In the genomic region with DNA sequence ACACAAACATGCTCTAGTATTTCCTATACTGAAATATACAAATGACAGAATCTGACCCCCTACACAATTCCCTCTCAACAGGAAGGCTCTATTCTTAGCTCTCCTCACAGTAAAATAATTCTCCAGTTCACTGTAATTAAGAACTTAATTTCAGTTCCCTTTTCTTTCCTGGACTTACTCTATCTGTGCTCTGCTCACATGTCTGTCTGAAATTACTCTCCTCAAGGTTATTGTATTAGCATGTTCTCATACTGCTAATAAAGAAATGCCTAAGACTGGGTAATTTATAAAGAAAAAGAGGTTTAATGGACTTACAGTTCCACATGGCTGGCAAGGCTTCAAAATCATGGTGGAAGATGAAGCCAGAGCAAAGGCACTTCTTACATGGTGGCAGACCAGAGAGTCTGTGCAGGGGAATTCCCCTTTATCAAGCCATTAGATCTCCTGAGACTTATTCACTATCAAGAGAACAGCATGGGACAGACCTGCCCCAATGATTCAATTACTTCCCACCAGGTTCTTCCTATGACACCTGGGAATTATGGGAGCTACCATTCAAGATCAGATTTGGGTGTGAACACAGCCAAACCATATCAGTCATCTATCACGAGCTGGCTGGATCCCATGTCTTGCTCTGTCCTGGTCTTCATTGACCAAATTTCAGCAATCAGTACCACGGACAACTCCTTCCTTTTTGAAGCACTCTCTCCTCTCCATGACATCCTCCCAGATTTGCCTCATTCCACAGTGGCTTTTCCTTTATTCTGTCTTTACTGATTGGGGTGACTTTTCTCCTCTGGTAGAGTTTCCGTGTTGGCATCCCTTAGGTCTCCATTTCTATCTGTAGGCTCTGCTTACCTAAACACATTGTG, we compare ENCODE assay signal across 23 cellular contexts.
DNase-seq lines count a peak whose midpoint lies in the region; ATAC-seq, FAIRE-seq and TF ChIP-seq lines count a peak whose summit lies in the region.
"Had no signal": no experiment of that assay in that cellular context is flagged by ENCODE, and none has a peak within 500 bp of the region (broad histone marks: within the 10 kb centered on the region; RNA-seq: fewer than 3 reads in every experiment).

No MANE protein-coding gene starts in this region.

- no peak overlapping the region for H3K27ac Mint-ChIP-seq in activated CD8-positive, alpha-beta memory T cell treated with anti-CD3 and anti-CD28 coated beads, Interleukin-2, amount 10 ng/mL, durations not matched to agents 7 days and 5 days
- H3K27ac Mint-ChIP-seq: activated naive CD4-positive, alpha-beta T cell treated with anti-CD3 and anti-CD28 coated beads for 36 hours; CD8-positive, alpha-beta T cell; T-helper 2 cell treated with Interferon-gamma antibody and Interleukin-4, amounts not matched to agents 5 μg/mL and 100 μg/mL, for 36 hours had no signal

- no peaks in the 10 kb centered on the region for H4K20me1 ChIP-seq in HepG2 (ENCODE audit: insufficient read depth, low read length)
- no peaks in the 10 kb centered on the region for H4K20me1 ChIP-seq in MM.1S (ENCODE audit: insufficient read depth, low read length)

- H3K36me3 ChIP-seq in HepG2 (replicated peaks in 1 of 2; ENCODE audit: control insufficient read depth in 1 of 2, insufficient read depth in 2 of 2, low read length in 2 of 2) (no peaks in the 10 kb centered on the region), right lobe of liver (no peaks in the 10 kb centered on the region), MM.1S (replicated peaks; ENCODE audit: insufficient read depth, low read length) (no peaks in the 10 kb centered on the region)
- H3K36me3 ChIP-seq: brain microvascular endothelial cell, thoracic aorta had no signal

- H3K4me1 ChIP-seq in HepG2 (ENCODE audit: insufficient read depth, low read length) = no peaks in the 10 kb centered on the region; the same call in 1 of the 2 replicates
- no peaks in the 10 kb centered on the region for H3K4me1 ChIP-seq in right lobe of liver
- peaks cover 22% of the 10 kb centered on the region for H3K4me1 ChIP-seq in MM.1S (ENCODE audit: low read length)

- BruUV-seq in HepG2 (replicated peaks; lab: Mats Ljungman, UMichigan) = no TSS peak

- WGBS in HepG2 (ENCODE audit: low lambda C conversion rate) = 21% methylated on average over 2 of the region's 3 CpGs
- WGBS in right lobe of liver (ENCODE audit: insufficient coverage, low coverage, low lambda C conversion rate, missing lambda C conversion rate) = 16% methylated on average over 3 of the region's 3 CpGs
- WGBS in lower leg skin, 2 donors = 64 to 69% methylated on average over 3 of the region's 3 CpGs

- no peaks in the 10 kb centered on the region for H3K36me3 Mint-ChIP-seq in activated CD8-positive, alpha-beta memory T cell treated with anti-CD3 and anti-CD28 coated beads, Interleukin-2, amount 10 ng/mL, durations not matched to agents 7 days and 5 days
- H3K36me3 Mint-ChIP-seq: CD8-positive, alpha-beta T cell had no signal

- no peaks in the 10 kb centered on the region for H3K9me3 ChIP-seq in HepG2 (ENCODE audit: low read length)
- H3K9me3 ChIP-seq in right lobe of liver = no peaks in the 10 kb centered on the region
- H3K9me3 ChIP-seq in MM.1S (replicated peaks; ENCODE audit: insufficient read depth, low read length) = no peaks in the 10 kb centered on the region
- H3K9me3 ChIP-seq: thoracic aorta had no signal

- TF ChIP-seq CTCF in HepG2 (CRISPR knock-in tag; IDR thresholded peaks at IDR 0.05) = no peak
- TF ChIP-seq CTCF in right lobe of liver (IDR thresholded peaks at IDR 0.05) = no peak
- no peak for TF ChIP-seq CTCF in MM.1S (IDR thresholded peaks at IDR 0.05; ENCODE audit: low read length)
- TF ChIP-seq CTCF in choroid plexus epithelial cell (conservative IDR thresholded peaks at IDR 0.05; ENCODE audit: low read depth, low read length) = no peak
- no peak for TF ChIP-seq CTCF in lower leg skin (IDR thresholded peaks at IDR 0.05)

- H3K4me2 ChIP-seq in HepG2 (ENCODE audit: low read depth, low read length) (no peak overlapping the region), MM.1S (ENCODE audit: low read depth, low read length) (no peak overlapping the region)

- intact Hi-C loops in HepG2 (cut with micrococcal nuclease; ENCODE audit: unreplicated experiment) (no loop called here), right lobe of liver (cut with DNase I) (no loop called here), lower leg skin (cut with DNase I; ENCODE audit: low total_unique reads) (no loop called here)

- no peaks in the 10 kb centered on the region for H3K4me1 Mint-ChIP-seq in activated CD8-positive, alpha-beta memory T cell treated with anti-CD3 and anti-CD28 coated beads, Interleukin-2, amount 10 ng/mL, durations not matched to agents 7 days and 5 days

- H3F3A ChIP-seq in MM.1S (ENCODE audit: insufficient read depth, low read length) = peaks cover 2% of the 10 kb centered on the region; the same call in 1 of the 2 replicates

- peaks cover 19% of the 10 kb centered on the region for H3K27me3 Mint-ChIP-seq in activated CD8-positive, alpha-beta memory T cell treated with anti-CD3 and anti-CD28 coated beads, Interleukin-2, amount 10 ng/mL, durations not matched to agents 7 days and 5 days

- FAIRE-seq in HepG2 (lab: Jason Lieb, UNC) = no peak
- FAIRE-seq: A204.1 had no signal

- TF ChIP-seq POLR2A in HepG2 (IDR thresholded peaks at IDR 0.05; ENCODE audit: insufficient read depth in 1 of 2, low read depth in 2 of 2, low read length in 2 of 2) (no peak), right lobe of liver (IDR thresholded peaks at IDR 0.05) (no peak), lower leg skin (IDR thresholded peaks at IDR 0.05) (no peak)

- DNase-seq in HepG2 (ENCODE audit: low spot score) (no peak), right lobe of liver (no peak), MM.1S (peak; percentile 13), choroid plexus epithelial cell (ENCODE audit: low read depth) (peak; percentile 46), HT-29 (ENCODE audit: low spot score) (no peak), lower leg skin (ENCODE audit: low spot score in 2 of 2) (no peak)
- DNase-seq in activated CD8-positive, alpha-beta memory T cell treated with anti-CD3 and anti-CD28 coated beads, Interleukin-2, amount 10 ng/mL, durations not matched to agents 7 days and 5 days = no peak
- DNase-seq: activated CD4-positive, alpha-beta T cell treated with anti-CD3 and anti-CD28 coated beads for 1 hour; activated CD8-positive, alpha-beta memory T cell treated with anti-CD3 and anti-CD28 coated beads, Interleukin-2, amount 50 U/mL, for 4 hours; activated naive CD4-positive, alpha-beta T cell treated with anti-CD3 and anti-CD28 coated beads for 36 hours; brain microvascular endothelial cell; CD8-positive, alpha-beta T cell; dermis blood vessel endothelial cell; NCI-H1417; occipital lobe; SHP77 treated with DMSO at 0.1 percent for 48 hours; stimulated activated CD4-positive, alpha-beta T cell treated with anti-CD3 and anti-CD28 coated beads, Interleukin-2, amount 100 ng/mL, for 48 hours; stimulated activated CD8-positive, alpha-beta memory T cell treated with anti-CD3 and anti-CD28 coated beads, Interleukin-4, amount 100 ng/mL, for 48 hours had no signal

- H3K9me3 Mint-ChIP-seq in activated CD8-positive, alpha-beta memory T cell treated with anti-CD3 and anti-CD28 coated beads, Interleukin-2, amount 10 ng/mL, durations not matched to agents 7 days and 5 days (ENCODE audit: low read depth) = peaks cover 11% of the 10 kb centered on the region

- no peak overlapping the region for H3K4me3 ChIP-seq in HepG2 (replicated peaks in 1 of 3; ENCODE audit: insufficient read depth in 1 of 3, low read depth in 2 of 3, low read length in 3 of 3)
- H3K4me3 ChIP-seq in right lobe of liver = no peak overlapping the region
- H3K4me3 ChIP-seq in MM.1S (ENCODE audit: low read length) = no peak overlapping the region
- no peak overlapping the region for H3K4me3 ChIP-seq in choroid plexus epithelial cell (ENCODE audit: low read depth, low read length)
- H3K4me3 ChIP-seq in lower leg skin (ENCODE audit: low read depth, poor library complexity, severe bottlenecking) = no peak overlapping the region
- H3K4me3 ChIP-seq: thoracic aorta had no signal

- TF ChIP-seq RAD21 in HepG2 (CRISPR knock-in tag; IDR thresholded peaks at IDR 0.05) = no peak

- CTCF ChIA-PET in HepG2 (lab: Yijun Ruan, JAX; ENCODE audit: low intra/inter-chr PET ratio, low total read pairs) = no interaction called here
- CTCF ChIA-PET in activated CD8-positive, alpha-beta memory T cell treated with anti-CD3 and anti-CD28 coated beads, Interleukin-2, amount 10 ng/mL, durations not matched to agents 7 days and 5 days (lab: Charles Lee) = no interaction called here

- POLR2A ChIA-PET in HepG2 (lab: Yijun Ruan, JAX) = no interaction called here

- 0 out of 5 replicates have a peak, but pooled peaks cover 0 to 8% of the 10 kb centered on the region in 2 experiments for H3K27me3 ChIP-seq in HepG2 (ENCODE audit: control insufficient read depth in 1 of 2, insufficient read depth in 2 of 2, low read length in 2 of 2)
- no peaks in the 10 kb centered on the region for H3K27me3 ChIP-seq in right lobe of liver
- H3K27me3 ChIP-seq in MM.1S (replicated peaks; ENCODE audit: insufficient read depth, low read length) = peaks cover 4% of the 10 kb centered on the region; the same call in 1 of the 2 replicates
- H3K27me3 ChIP-seq: brain microvascular endothelial cell had no signal

- ATAC-seq in HepG2 = no peak
- ATAC-seq in right lobe of liver = no peak
- no peak for ATAC-seq in activated CD8-positive, alpha-beta memory T cell treated with anti-CD3 and anti-CD28 coated beads, Interleukin-2, amount 10 ng/mL, durations not matched to agents 7 days and 5 days
- no peak for ATAC-seq in GM21717 (IDR thresholded peaks at IDR 0.05; ENCODE audit: unreplicated experiment)
- ATAC-seq: CD8-positive, alpha-beta T cell; esophagus mucosa had no signal

- H3K9ac ChIP-seq in HepG2 (ENCODE audit: insufficient read depth, low read depth, low read length) (no peak overlapping the region), MM.1S (ENCODE audit: low read length) (no peak overlapping the region)

- no peak overlapping the region for H3K4me3 Mint-ChIP-seq in activated CD8-positive, alpha-beta memory T cell treated with anti-CD3 and anti-CD28 coated beads, Interleukin-2, amount 10 ng/mL, durations not matched to agents 7 days and 5 days
- H3K4me3 Mint-ChIP-seq: activated naive CD4-positive, alpha-beta T cell treated with anti-CD3 and anti-CD28 coated beads for 36 hours; CD8-positive, alpha-beta T cell; T-helper 2 cell treated with Interferon-gamma antibody and Interleukin-4, amounts not matched to agents 5 μg/mL and 100 μg/mL, for 36 hours had no signal

- H3K79me2 ChIP-seq in HepG2 (ENCODE audit: insufficient read depth, low read length) = no peaks in the 10 kb centered on the region
- no peaks in the 10 kb centered on the region for H3K79me2 ChIP-seq in MM.1S (ENCODE audit: low read length)

- no peak overlapping the region for H2AFZ ChIP-seq in HepG2 (ENCODE audit: low read length)
- H2AFZ ChIP-seq in MM.1S (ENCODE audit: low read length) = no peak overlapping the region

- H3K9me2 ChIP-seq in MM.1S (replicated peaks; ENCODE audit: insufficient read depth, low read length) = no peaks in the 10 kb centered on the region

- TF ChIP-seq EP300 in HepG2 (IDR thresholded peaks at IDR 0.05; ENCODE audit: low read depth in 2 of 2, low read length in 2 of 2) (no peak), HepG2 (CRISPR knock-in tag; IDR thresholded peaks at IDR 0.05; ENCODE audit: borderline replicate concordance) (no peak)

- no peak overlapping the region for H3K27ac ChIP-seq in HepG2 (ENCODE audit: extremely low read length, insufficient read depth, low read length)
- no peak overlapping the region for H3K27ac ChIP-seq in right lobe of liver
- H3K27ac ChIP-seq in MM.1S (ENCODE audit: low read length) = no peak overlapping the region
- H3K27ac ChIP-seq: brain microvascular endothelial cell, thoracic aorta had no signal

- in situ Hi-C loops in HepG2 (cut with HindIII; ENCODE audit: extremely low pct_ligation_motif_present, low pct_unique_long_range_greater_than_20kb) = no loop called here

Comparison
In these comparisons a context has a peak if more than half of its experiments do, and no peak if none do; other contexts are left out.
1. DNase-seq: peak in MM.1S (single experiment) and choroid plexus epithelial cell (single experiment); none in HepG2 (single experiment), right lobe of liver (0 of 3), activated CD8-positive, alpha-beta memory T cell treated with anti-CD3 and anti-CD28 coated beads, Interleukin-2, amount 10 ng/mL, durations not matched to agents 7 days and 5 days (single experiment), HT-29 (single experiment) and lower leg skin (0 of 2).